In genomic region chr18:3037423-3037915, GRCh38 we compare ENCODE assay signal across 1 cellular context.
TF ChIP-seq lines count a peak whose summit lies in the region.

No MANE protein-coding gene starts in this region.

TF ChIP-seq in GM12878, 131 proteins besides CTCF, POLR2A, EP300 and RAD21 (continued from another document):
- no peak for TF ChIP-seq ZNF592 (IDR thresholded peaks at IDR 0.05)
- TF ChIP-seq RAD51 (IDR thresholded peaks at IDR 0.05) = no peak
- peak; percentile 54; the same call in 1 of the 2 replicates for TF ChIP-seq BACH1 (IDR thresholded peaks at IDR 0.05; ENCODE audit: borderline replicate concordance)
- no peak for TF ChIP-seq E4F1 (IDR thresholded peaks at IDR 0.05; ENCODE audit: borderline replicate concordance, partially characterized antibody)
- no peak for TF ChIP-seq IRF3 (IDR thresholded peaks at IDR 0.05)
- peak; percentile 43; the same call in 1 of the 2 replicates for TF ChIP-seq RUNX3 (IDR thresholded peaks at IDR 0.05; ENCODE audit: low read length)
- TF ChIP-seq NFIC (IDR thresholded peaks at IDR 0.05; ENCODE audit: low read depth, low read length) = 0 out of 2 replicates have a peak, but pooled peaks have one; percentile 33
- no peak for TF ChIP-seq LARP7 (IDR thresholded peaks at IDR 0.05)
- TF ChIP-seq GABPA (IDR thresholded peaks at IDR 0.05; ENCODE audit: low read depth) = no peak
- 0 out of 2 replicates have a peak, but pooled peaks have one; percentile 43 for TF ChIP-seq CREM (IDR thresholded peaks at IDR 0.05; ENCODE audit: low read depth)
- TF ChIP-seq SIX5 (IDR thresholded peaks at IDR 0.05; ENCODE audit: low read depth, low read length, severe bottlenecking) = no peak
- TF ChIP-seq RCOR1 (conservative IDR thresholded peaks at IDR 0.05; ENCODE audit: low read depth, low read length) = no peak
TF ChIP-seq in GM12878: peak in this region for 20.
